28 cellular contexts compared by ENCODE assay signal in genomic region chr11:94912806-94913205, GRCh38.
"Had no signal": no experiment of that assay in that cellular context is flagged by ENCODE, and none has a peak within 500 bp of the region (broad histone marks: within the 10 kb centered on the region; RNA-seq: fewer than 3 reads in every experiment).

No MANE protein-coding gene starts in this region.

- H3K27ac ChIP-seq: stomach, suprapubic skin, testis, thoracic aorta, thyroid gland, tibial artery, tibial nerve, transverse colon, upper lobe of left lung, upper lobe of right lung, uterus, vagina had no signal

- H3K4me3 Mint-ChIP-seq: stimulated activated effector memory CD8-positive, alpha-beta T cell treated with anti-CD3 and anti-CD28 coated beads, Interleukin-12 subunit alpha, Interleukin-12 subunit beta, amount 100 ng/mL, for 72 hours; stimulated activated memory B cell treated with anti-CD40 and anti-IgM and Interleukin-4, amounts not matched to agents 10 μg/mL and 1 μg/mL and 100 μg/mL, for 72 hours; stimulated activated naive B cell treated with anti-CD40 and anti-IgM and Interleukin-4, amounts not matched to agents 10 μg/mL and 1 μg/mL and 100 μg/mL, for 72 hours; stimulated activated naive CD8-positive, alpha-beta T cell treated with anti-CD3 and anti-CD28 coated beads, Interleukin-15, amount 100 ng/mL, for 72 hours; stimulated activated naive CD8-positive, alpha-beta T cell treated with anti-CD3 and anti-CD28 coated beads, Interleukin-15, Interleukin-2, amounts not matched to agents 100 ng/mL and 50 ng/mL, for 24 hours; type B pancreatic cell had no signal

- H3K27ac Mint-ChIP-seq: stimulated activated effector memory CD8-positive, alpha-beta T cell treated with anti-CD3 and anti-CD28 coated beads, Interleukin-12 subunit alpha, Interleukin-12 subunit beta, amount 100 ng/mL, for 72 hours; stimulated activated memory B cell treated with anti-CD40 and anti-IgM and Interleukin-4, amounts not matched to agents 10 μg/mL and 1 μg/mL and 100 μg/mL, for 72 hours; stimulated activated naive B cell treated with anti-CD40 and anti-IgM and Interleukin-4, amounts not matched to agents 10 μg/mL and 1 μg/mL and 100 μg/mL, for 72 hours; stimulated activated naive CD8-positive, alpha-beta T cell treated with anti-CD3 and anti-CD28 coated beads, Interleukin-15, amount 100 ng/mL, for 72 hours; stimulated activated naive CD8-positive, alpha-beta T cell treated with anti-CD3 and anti-CD28 coated beads, Interleukin-15, Interleukin-2, amounts not matched to agents 100 ng/mL and 50 ng/mL, for 24 hours; type B pancreatic cell had no signal

- ATAC-seq: stimulated activated effector memory CD8-positive, alpha-beta T cell treated with anti-CD3 and anti-CD28 coated beads, Interleukin-12 subunit alpha, Interleukin-12 subunit beta, amount 100 ng/mL, for 72 hours; stimulated activated memory B cell treated with anti-CD40 and anti-IgM and Interleukin-4, amounts not matched to agents 10 μg/mL and 1 μg/mL and 100 μg/mL, for 72 hours; stimulated activated naive B cell treated with anti-CD40 and anti-IgM and Interleukin-4, amounts not matched to agents 10 μg/mL and 1 μg/mL and 100 μg/mL, for 72 hours; stimulated activated naive CD8-positive, alpha-beta T cell treated with anti-CD3 and anti-CD28 coated beads, Interleukin-15, amount 100 ng/mL, for 72 hours; stimulated activated naive CD8-positive, alpha-beta T cell treated with anti-CD3 and anti-CD28 coated beads, Interleukin-15, Interleukin-2, amounts not matched to agents 100 U/mL and 50 U/mL, for 24 hours; upper lobe of right lung had no signal

- H3K27me3 Mint-ChIP-seq: stimulated activated memory B cell treated with anti-CD40 and anti-IgM and Interleukin-4, amounts not matched to agents 10 μg/mL and 1 μg/mL and 100 μg/mL, for 72 hours; stimulated activated naive B cell treated with anti-CD40 and anti-IgM and Interleukin-4, amounts not matched to agents 10 μg/mL and 1 μg/mL and 100 μg/mL, for 72 hours; stimulated activated naive CD8-positive, alpha-beta T cell treated with anti-CD3 and anti-CD28 coated beads, Interleukin-15, amount 100 ng/mL, for 72 hours; stimulated activated naive CD8-positive, alpha-beta T cell treated with anti-CD3 and anti-CD28 coated beads, Interleukin-15, Interleukin-2, amounts not matched to agents 100 ng/mL and 50 ng/mL, for 24 hours; type B pancreatic cell had no signal

- H3K4me3 ChIP-seq: stomach, suprapubic skin, testis, thoracic aorta, thyroid gland, tibial artery, tibial nerve, transverse colon, upper lobe of left lung, upper lobe of right lung, uterus, vagina had no signal

- H3K9me3 ChIP-seq: stomach, suprapubic skin, testis, thoracic aorta, thyroid gland, tibial artery, tibial nerve, transverse colon, upper lobe of left lung, upper lobe of right lung, uterus, vagina had no signal

- H3K9me3 Mint-ChIP-seq: stimulated activated effector memory CD8-positive, alpha-beta T cell treated with anti-CD3 and anti-CD28 coated beads, Interleukin-12 subunit alpha, Interleukin-12 subunit beta, amount 100 ng/mL, for 72 hours; stimulated activated memory B cell treated with anti-CD40 and anti-IgM and Interleukin-4, amounts not matched to agents 10 μg/mL and 1 μg/mL and 100 μg/mL, for 72 hours; stimulated activated naive B cell treated with anti-CD40 and anti-IgM and Interleukin-4, amounts not matched to agents 10 μg/mL and 1 μg/mL and 100 μg/mL, for 72 hours; stimulated activated naive CD8-positive, alpha-beta T cell treated with anti-CD3 and anti-CD28 coated beads, Interleukin-15, amount 100 ng/mL, for 72 hours; stimulated activated naive CD8-positive, alpha-beta T cell treated with anti-CD3 and anti-CD28 coated beads, Interleukin-15, Interleukin-2, amounts not matched to agents 100 ng/mL and 50 ng/mL, for 24 hours; type B pancreatic cell had no signal

- H3K36me3 Mint-ChIP-seq: stimulated activated effector memory CD8-positive, alpha-beta T cell treated with anti-CD3 and anti-CD28 coated beads, Interleukin-12 subunit alpha, Interleukin-12 subunit beta, amount 100 ng/mL, for 72 hours; stimulated activated memory B cell treated with anti-CD40 and anti-IgM and Interleukin-4, amounts not matched to agents 10 μg/mL and 1 μg/mL and 100 μg/mL, for 72 hours; stimulated activated naive B cell treated with anti-CD40 and anti-IgM and Interleukin-4, amounts not matched to agents 10 μg/mL and 1 μg/mL and 100 μg/mL, for 72 hours; type B pancreatic cell had no signal

- DNase-seq: stimulated activated CD4-positive, alpha-beta T cell treated with anti-CD3 and anti-CD28 coated beads, Interleukin-2, amount 100 ng/mL, for 48 hours; stimulated activated CD4-positive, alpha-beta T cell treated with anti-CD3 and anti-CD28 coated beads, Interleukin-4, amount 100 ng/mL, for 1 hour; stimulated activated CD4-positive, alpha-beta T cell treated with anti-CD3 and anti-CD28 coated beads, Interleukin-4, amount 100 ng/mL, for 24 hours; stimulated activated CD4-positive, alpha-beta T cell treated with anti-CD3 and anti-CD28 coated beads, Interleukin-4, amount 100 ng/mL, for 4 hours; stimulated activated CD8-positive, alpha-beta memory T cell treated with anti-CD3 and anti-CD28 coated beads, Interleukin-4, amount 100 ng/mL, for 48 hours; stimulated activated naive B cell treated with anti-CD40 and anti-IgM and Interleukin-4, amounts not matched to agents 10 μg/mL and 1 μg/mL and 100 μg/mL, for 72 hours; stimulated activated naive CD4-positive, alpha-beta T cell; stimulated activated naive CD4-positive, alpha-beta T cell treated with Interleukin-2 at 50 U/mL for 16 hours; stimulated activated naive CD8-positive, alpha-beta T cell treated with anti-CD3 and anti-CD28 coated beads, Interleukin-15, amount 100 ng/mL, for 72 hours; stimulated activated naive CD8-positive, alpha-beta T cell treated with anti-CD3 and anti-CD28 coated beads, Interleukin-15, Interleukin-2, amounts not matched to agents 100 U/mL and 50 U/mL, for 24 hours; stomach; substantia nigra; testis; thyroid gland; tibial artery; transverse colon; trophoblast cell; upper lobe of right lung; uterus had no signal

- H3K4me1 ChIP-seq: stomach, testis, thyroid gland, tibial artery, tibial nerve, transverse colon, upper lobe of left lung, upper lobe of right lung, uterus, vagina had no signal

- H3K36me3 ChIP-seq: suprapubic skin, thoracic aorta, thyroid gland, tibial artery, tibial nerve, transverse colon, upper lobe of left lung, upper lobe of right lung, uterus, vagina had no signal

- H3K27me3 ChIP-seq: stomach, suprapubic skin, testis, thyroid gland, tibial artery, tibial nerve, transverse colon, upper lobe of left lung, upper lobe of right lung, uterus, vagina had no signal

- H3K4me1 Mint-ChIP-seq: stimulated activated effector memory CD8-positive, alpha-beta T cell treated with anti-CD3 and anti-CD28 coated beads, Interleukin-12 subunit alpha, Interleukin-12 subunit beta, amount 100 ng/mL, for 72 hours; stimulated activated memory B cell treated with anti-CD40 and anti-IgM and Interleukin-4, amounts not matched to agents 10 μg/mL and 1 μg/mL and 100 μg/mL, for 72 hours; stimulated activated naive B cell treated with anti-CD40 and anti-IgM and Interleukin-4, amounts not matched to agents 10 μg/mL and 1 μg/mL and 100 μg/mL, for 72 hours; stimulated activated naive CD8-positive, alpha-beta T cell treated with anti-CD3 and anti-CD28 coated beads, Interleukin-15, amount 100 ng/mL, for 72 hours had no signal
